Comparison of ENCODE assay signal across 18 cellular contexts in genomic region chrX:9957743-9958142, GRCh38. TPM values are rescaled to one million over a fixed set of nuclear protein-coding genes. Genes with fewer than 3 reads are reported as not detected.
DNase-seq lines count a peak whose midpoint lies in the region; ATAC-seq and TF ChIP-seq lines count a peak whose summit lies in the region.
"Had no signal": no experiment of that assay in that cellular context is flagged by ENCODE, and none has a peak within 500 bp of the region (broad histone marks: within the 10 kb centered on the region; RNA-seq: fewer than 3 reads in every experiment).

No MANE protein-coding gene starts in this region.

- H3K4me3 ChIP-seq in GM12875 (ENCODE audit: low read depth, low read length) (no peak overlapping the region), OCI-LY1 (ENCODE audit: low read depth, low read length, poor library complexity, severe bottlenecking) (no peak overlapping the region), ascending aorta (no peak overlapping the region)
- H3K4me3 ChIP-seq: SJSA1 had no signal

- peaks cover 3 to 11% (median 11%) of the 10 kb centered on the region in 3 donors for H3K9me3 Mint-ChIP-seq in IgD-negative memory B cell
- H3K9me3 Mint-ChIP-seq in memory B cell = peaks cover 1% of the 10 kb centered on the region
- H3K9me3 Mint-ChIP-seq: CD4-positive, alpha-beta T cell had no signal

- no peaks in the 10 kb centered on the region for H3K79me2 ChIP-seq in OCI-LY1 (ENCODE audit: insufficient read depth, low read length)

- H3K36me3 Mint-ChIP-seq in IgD-negative memory B cell (no peaks in the 10 kb centered on the region), memory B cell (no peaks in the 10 kb centered on the region)
- H3K36me3 Mint-ChIP-seq: T-cell had no signal

- H3K4me3 Mint-ChIP-seq in IgD-negative memory B cell = peak overlapping the region in 3 of 4 donors; percentile 5 to 76 (median 25)
- peak overlapping the region; percentile 75 for H3K4me3 Mint-ChIP-seq in memory B cell
- H3K4me3 Mint-ChIP-seq: CD4-positive, alpha-beta T cell; T-cell had no signal

- TF ChIP-seq POLR2A in erythroblast (IDR thresholded peaks at IDR 0.05; ENCODE audit: low read length) = no peak

- H3K27ac ChIP-seq in OCI-LY1 (ENCODE audit: low read depth, low read length, poor library complexity, severe bottlenecking) = no peak overlapping the region
- H3K27ac ChIP-seq in ascending aorta = no peak overlapping the region
- H3K27ac ChIP-seq: RWPE1, SJSA1 had no signal

- H3K27me3 Mint-ChIP-seq in IgD-negative memory B cell (peaks cover 3% of the 10 kb centered on the region), memory B cell (peaks cover 7% of the 10 kb centered on the region)

- DNase-seq in memory B cell (ENCODE audit: low spot score in 2 of 2) (no peak), erythroblast (lab: John Stamatoyannopoulos, UW) (no peak), NCI-H82 (lab: John Stamatoyannopoulos, UW) (no peak), ascending aorta (ENCODE audit: low spot score in 2 of 2) (no peak)
- DNase-seq: CD4-positive, alpha-beta T cell; NCI-H1417 treated with DMSO at 0.1 percent for 48 hours; NCI-H2029; NCI-H2171; OCI-M1; T-cell; T1000 had no signal

- H3K27me3 ChIP-seq in OCI-LY1 (ENCODE audit: insufficient read depth, low read length) (no peaks in the 10 kb centered on the region), ascending aorta (no peaks in the 10 kb centered on the region)
- H3K27me3 ChIP-seq: SJSA1 had no signal

- no peaks in the 10 kb centered on the region for H3K36me3 ChIP-seq in OCI-LY1 (ENCODE audit: insufficient read depth, low read length)
- H3K36me3 ChIP-seq in ascending aorta = no peaks in the 10 kb centered on the region
- H3K36me3 ChIP-seq: SJSA1 had no signal

- intact Hi-C loops in ascending aorta (cut with DNase I) = no loop called here

- ATAC-seq in memory B cell (ENCODE audit: low read depth) (no peak), GM21515 (IDR thresholded peaks at IDR 0.05; ENCODE audit: unreplicated experiment) (no peak)
- ATAC-seq: T-cell had no signal

- H3K9me3 ChIP-seq in OCI-LY1 (ENCODE audit: low read length) = no peaks in the 10 kb centered on the region
- no peaks in the 10 kb centered on the region for H3K9me3 ChIP-seq in ascending aorta
- H3K9me3 ChIP-seq: SJSA1 had no signal

- no peak overlapping the region for H3K27ac Mint-ChIP-seq in IgD-negative memory B cell
- H3K27ac Mint-ChIP-seq in memory B cell = no peak overlapping the region
- H3K27ac Mint-ChIP-seq: CD4-positive, alpha-beta T cell; T-cell had no signal

- H3K4me1 Mint-ChIP-seq in IgD-negative memory B cell = peaks cover 2 to 5% (median 4%) of the 10 kb centered on the region in 3 donors
- no peaks in the 10 kb centered on the region for H3K4me1 Mint-ChIP-seq in memory B cell
- H3K4me1 Mint-ChIP-seq: T-cell had no signal

- no peaks in the 10 kb centered on the region for H3K9me2 ChIP-seq in OCI-LY1 (ENCODE audit: low read depth, low read length)

- no peak overlapping the region for H2AFZ ChIP-seq in OCI-LY1 (ENCODE audit: low read length)

- no peak overlapping the region for H3K4me2 ChIP-seq in OCI-LY1 (ENCODE audit: low read length)

- H4K20me1 ChIP-seq in OCI-LY1 (ENCODE audit: insufficient read depth, low read length) = no peaks in the 10 kb centered on the region

- TF ChIP-seq CTCF in GM12875 (IDR thresholded peaks at IDR 0.05; ENCODE audit: borderline replicate concordance, insufficient read depth, low read depth, low read length) (0 out of 2 replicates have a peak, but pooled peaks have one; percentile 5), OCI-LY1 (IDR thresholded peaks at IDR 0.05; ENCODE audit: low read length) (0 out of 2 replicates have a peak, but pooled peaks have one; percentile 6), ascending aorta (IDR thresholded peaks at IDR 0.05) (no peak)

- no peaks in the 10 kb centered on the region for H3K4me1 ChIP-seq in OCI-LY1 (ENCODE audit: insufficient read depth, low read length, severe bottlenecking)
- H3K4me1 ChIP-seq in ascending aorta = no peaks in the 10 kb centered on the region
- H3K4me1 ChIP-seq: SJSA1 had no signal

- no peak overlapping the region for H3K9ac ChIP-seq in OCI-LY1 (ENCODE audit: low read length)

- no peaks in the 10 kb centered on the region for H3F3A ChIP-seq in OCI-LY1 (ENCODE audit: insufficient read depth, low read length)

RNA-seq across cellular contexts. Expression of gene CLDN34, which starts 9.4 kb away (rescaled TPM):
- polyA plus RNA-seq in IgD-negative memory B cell = not detected
- total RNA-seq in ascending aorta = not detected
- total RNA-seq: CD4-positive, alpha-beta T cell; NCI-H460; SJSA1; T-cell had no signal

Comparison
In these comparisons a context has a peak if more than half of its experiments do, and no peak if none do; other contexts are left out.
1. CTCF ChIP-seq: peak in GM12875 (single experiment) and OCI-LY1 (single experiment); none in ascending aorta (0 of 3).